Comparison of ENCODE assay signal across 19 cellular contexts in the genomic region with DNA sequence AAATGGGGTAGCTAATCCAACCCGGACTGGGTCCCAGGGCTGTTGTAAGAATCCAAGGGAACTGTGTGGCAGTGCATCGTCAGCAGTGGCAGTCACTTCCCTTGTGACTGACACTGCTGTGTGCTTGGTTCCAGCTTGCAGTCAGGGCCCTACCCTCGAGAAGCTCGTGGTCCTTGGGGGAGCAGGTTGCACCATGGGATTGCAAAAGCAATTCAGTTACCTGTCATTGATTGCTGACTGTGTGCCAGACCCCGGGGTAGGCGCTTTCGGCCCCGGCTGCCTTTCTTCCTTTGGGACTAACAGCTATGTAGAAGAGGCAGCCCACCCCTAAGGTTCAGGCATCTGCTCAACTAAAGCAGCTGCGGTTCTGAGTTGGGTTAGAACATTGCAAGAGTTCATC. TPM values are rescaled to one million over a fixed set of nuclear protein-coding genes. Genes with fewer than 3 reads are reported as not detected.
DNase-seq lines count a peak whose midpoint lies in the region; ATAC-seq and TF ChIP-seq lines count a peak whose summit lies in the region.
"Had no signal": no experiment of that assay in that cellular context is flagged by ENCODE, and none has a peak within 500 bp of the region (broad histone marks: within the 10 kb centered on the region; RNA-seq: fewer than 3 reads in every experiment).

No MANE protein-coding gene starts in this region.

- no peaks in the 10 kb centered on the region for H3F3A ChIP-seq in neural cell (ENCODE audit: insufficient read depth, low read length, poor library complexity, severe bottlenecking)

- no peaks in the 10 kb centered on the region for H3K9me2 ChIP-seq in neural cell (ENCODE audit: insufficient read depth, low read length)

- no peak for DNase-seq in breast epithelium (ENCODE audit: low spot score in 2 of 2)
- DNase-seq in MCF 10A (ENCODE audit: unreplicated experiment) = no peak
- DNase-seq in esophagus squamous epithelium (lab: John Stamatoyannopoulos, UW) = no peak
- DNase-seq in SW 1271 (lab: John Stamatoyannopoulos, UW) = no peak
- DNase-seq: dermis blood vessel endothelial cell; erythroblast; left ventricle myocardium inferior; MM.1S; NCI-H1694; stimulated activated CD4-positive, alpha-beta T cell treated with anti-CD3 and anti-CD28 coated beads, Interleukin-1b, Interleukin-23, amount 100 ng/mL, for 48 hours; stimulated activated naive CD4-positive, alpha-beta T cell treated with Interleukin-2 at 50 U/mL for 16 hours had no signal

- H3K36me3 Mint-ChIP-seq in MCF 10A (ENCODE audit: insufficient read depth, unreplicated experiment) = peaks cover 11% of the 10 kb centered on the region

- H3K4me2 ChIP-seq in neural cell (ENCODE audit: low read length) = no peak overlapping the region

- CTCF ChIA-PET in MCF 10A (lab: Yijun Ruan, JAX) = interaction anchor here (0.6 kb wide), 3 partner anchors 50 to 213 kb away, joined by 3 read pairs; no protein-coding TSS in a partner anchor

- POLR2A ChIA-PET in MCF 10A (lab: Yijun Ruan, JAX) = interaction anchor here (0.6 to 3.4 kb wide), 6 partner anchors 47 to 173 kb away, joined by 3 to 20 read pairs (median 4); a partner anchor contains a TSS

- TF ChIP-seq EP300 in neural cell (conservative IDR thresholded peaks at IDR 0.05; ENCODE audit: poor library complexity, severe bottlenecking) = no peak

- no peaks in the 10 kb centered on the region for H3K27me3 Mint-ChIP-seq in MCF 10A (ENCODE audit: insufficient read depth, unreplicated experiment)

- no peaks in the 10 kb centered on the region for H3K9me3 ChIP-seq in breast epithelium
- no peaks in the 10 kb centered on the region for H3K9me3 ChIP-seq in esophagus squamous epithelium
- H3K9me3 ChIP-seq in neural cell (ENCODE audit: low read length) = no peaks in the 10 kb centered on the region
- H3K9me3 ChIP-seq: BLaER1 treated with 17β-estradiol and CSF1 and Interleukin-3, amounts not matched to agents 10 nM and 100 nM; left ventricle myocardium inferior had no signal

- no peak overlapping the region for H2AFZ ChIP-seq in neural cell (ENCODE audit: low read depth, low read length)

- no peak for TF ChIP-seq CTCF in breast epithelium (IDR thresholded peaks at IDR 0.05)
- no peak for TF ChIP-seq CTCF in MCF 10A (IDR thresholded peaks at IDR 0.05; ENCODE audit: unreplicated experiment)
- TF ChIP-seq CTCF in esophagus squamous epithelium (IDR thresholded peaks at IDR 0.05) = no peak
- no peak for TF ChIP-seq CTCF in neural cell (IDR thresholded peaks at IDR 0.05; ENCODE audit: poor library complexity, severe bottlenecking)

- peaks cover 37% of the 10 kb centered on the region for H3K79me2 ChIP-seq in neural cell (replicated peaks; ENCODE audit: insufficient read depth, low read length)

- H3K4me1 Mint-ChIP-seq in MCF 10A (ENCODE audit: insufficient read depth, unreplicated experiment) = peaks cover 49% of the 10 kb centered on the region

- H3K27ac Mint-ChIP-seq in MCF 10A (ENCODE audit: low read depth, unreplicated experiment) = no peak overlapping the region

- H3K4me3 Mint-ChIP-seq in MCF 10A (ENCODE audit: unreplicated experiment) = no peak overlapping the region

- H3K27me3 ChIP-seq in breast epithelium = no peaks in the 10 kb centered on the region
- peaks cover 0 to 17% (median 0%) of the 10 kb centered on the region in 4 donors for H3K27me3 ChIP-seq in esophagus squamous epithelium
- H3K27me3 ChIP-seq in neural cell (ENCODE audit: insufficient read depth, low read depth, low read length) = no peaks in the 10 kb centered on the region

- 50 to 67% methylated on average over 2 to 3 of the region's 9 CpGs for WGBS in esophagus squamous epithelium, 2 donors

- H3K36me3 ChIP-seq in breast epithelium = no peaks in the 10 kb centered on the region
- peaks cover 0 to 8% (median 0%) of the 10 kb centered on the region in 3 donors for H3K36me3 ChIP-seq in esophagus squamous epithelium
- no peaks in the 10 kb centered on the region for H3K36me3 ChIP-seq in neural cell (ENCODE audit: insufficient read depth, low read length)
- H3K36me3 ChIP-seq: left ventricle myocardium inferior had no signal

- BruUV-seq in MCF 10A (replicated peaks; lab: Mats Ljungman, UMichigan) = no TSS peak

- intact Hi-C loops in breast epithelium (cut with DNase I; ENCODE audit: low total_unique reads) (loop anchor here (1.0 to 10.0 kb wide), 2 partner anchors 45 to 441 kb away; a partner anchor contains a TSS), MCF 10A (cut with micrococcal nuclease) (no loop called here), esophagus squamous epithelium (cut with DNase I) (no loop called here)

- H3K4me3 ChIP-seq in breast epithelium (no peak overlapping the region), esophagus squamous epithelium (peak overlapping the region in 2 of 4 donors; percentile 78 to 94), neural cell (ENCODE audit: low read length) (peak overlapping the region; percentile 92)
- H3K4me3 ChIP-seq: BLaER1 treated with 17β-estradiol and CSF1 and Interleukin-3, amounts not matched to agents 10 nM and 100 nM; left ventricle myocardium inferior had no signal

- no peak for ATAC-seq in HG03571 (IDR thresholded peaks at IDR 0.05; ENCODE audit: unreplicated experiment)
- ATAC-seq in GM19351 (IDR thresholded peaks at IDR 0.05; ENCODE audit: unreplicated experiment) = no peak
- no peak for ATAC-seq in GM18519 (IDR thresholded peaks at IDR 0.05; ENCODE audit: low FRiP score, unreplicated experiment)
- ATAC-seq: activated CD4-positive, CD25-positive, alpha-beta regulatory T cell treated with anti-CD3 and anti-CD28 coated beads, Interleukin-2, amount 50 U/mL, for 24 hours had no signal

- H4K20me1 ChIP-seq in neural cell (ENCODE audit: insufficient read depth) = peaks cover 14% of the 10 kb centered on the region

- no peak for TF ChIP-seq RAD21 in neural cell (conservative IDR thresholded peaks at IDR 0.05)

- no peak overlapping the region for H3K9ac ChIP-seq in neural cell (ENCODE audit: low read length)
- H3K9ac ChIP-seq: BLaER1 treated with 17β-estradiol and CSF1 and Interleukin-3, amounts not matched to agents 10 nM and 100 nM had no signal

- TF ChIP-seq POLR2A in breast epithelium (IDR thresholded peaks at IDR 0.05) (no peak), esophagus squamous epithelium (IDR thresholded peaks at IDR 0.05) (no peak)

- no peaks in the 10 kb centered on the region for H3K9me3 Mint-ChIP-seq in MCF 10A (ENCODE audit: unreplicated experiment)
- H3K9me3 Mint-ChIP-seq: activated T-helper 1 cell treated with anti-CD3 and anti-CD28 coated beads, Interleukin-12 subunit alpha, Interleukin-12 subunit beta, Interleukin-2, Interleukin-4 antibody, amounts not matched to agents 30 ng/mL and 10 ng/mL and 1 ng/mL, durations not matched to agents 14 hours and 24 hours and 36 hours had no signal

- peak overlapping the region; percentile 65 to 75 for H3K27ac ChIP-seq in breast epithelium
- H3K27ac ChIP-seq in esophagus squamous epithelium = peak overlapping the region; percentile 46 to 96 (median 90)
- H3K27ac ChIP-seq in neural cell (ENCODE audit: low read length) = no peak overlapping the region
- H3K27ac ChIP-seq: BLaER1 treated with 17β-estradiol and CSF1 and Interleukin-3, amounts not matched to agents 10 nM and 100 nM; HL-60; left ventricle myocardium inferior had no signal

- H3K4me1 ChIP-seq in breast epithelium (peaks cover 0 to 24% of the 10 kb centered on the region in 2 donors), esophagus squamous epithelium (peaks cover 21 to 90% (median 56%) of the 10 kb centered on the region in 3 donors)

TF ChIP-seq in neural cell, 6 proteins besides CTCF, POLR2A, EP300 and RAD21:
- TF ChIP-seq MXI1 (conservative IDR thresholded peaks at IDR 0.05; ENCODE audit: poor library complexity, severe bottlenecking) = no peak
- TF ChIP-seq SMC3 (conservative IDR thresholded peaks at IDR 0.05; ENCODE audit: poor library complexity) = no peak
- no peak for TF ChIP-seq POLR2AphosphoS5 (IDR thresholded peaks at IDR 0.05)
- TF ChIP-seq TAF1 (IDR thresholded peaks at IDR 0.05; ENCODE audit: low read depth) = no peak
- TF ChIP-seq EZH2 (IDR thresholded peaks at IDR 0.05; ENCODE audit: borderline replicate concordance, insufficient read depth, low read length, poor library complexity, severe bottlenecking) = no peak
- TF ChIP-seq, protein P1, sequence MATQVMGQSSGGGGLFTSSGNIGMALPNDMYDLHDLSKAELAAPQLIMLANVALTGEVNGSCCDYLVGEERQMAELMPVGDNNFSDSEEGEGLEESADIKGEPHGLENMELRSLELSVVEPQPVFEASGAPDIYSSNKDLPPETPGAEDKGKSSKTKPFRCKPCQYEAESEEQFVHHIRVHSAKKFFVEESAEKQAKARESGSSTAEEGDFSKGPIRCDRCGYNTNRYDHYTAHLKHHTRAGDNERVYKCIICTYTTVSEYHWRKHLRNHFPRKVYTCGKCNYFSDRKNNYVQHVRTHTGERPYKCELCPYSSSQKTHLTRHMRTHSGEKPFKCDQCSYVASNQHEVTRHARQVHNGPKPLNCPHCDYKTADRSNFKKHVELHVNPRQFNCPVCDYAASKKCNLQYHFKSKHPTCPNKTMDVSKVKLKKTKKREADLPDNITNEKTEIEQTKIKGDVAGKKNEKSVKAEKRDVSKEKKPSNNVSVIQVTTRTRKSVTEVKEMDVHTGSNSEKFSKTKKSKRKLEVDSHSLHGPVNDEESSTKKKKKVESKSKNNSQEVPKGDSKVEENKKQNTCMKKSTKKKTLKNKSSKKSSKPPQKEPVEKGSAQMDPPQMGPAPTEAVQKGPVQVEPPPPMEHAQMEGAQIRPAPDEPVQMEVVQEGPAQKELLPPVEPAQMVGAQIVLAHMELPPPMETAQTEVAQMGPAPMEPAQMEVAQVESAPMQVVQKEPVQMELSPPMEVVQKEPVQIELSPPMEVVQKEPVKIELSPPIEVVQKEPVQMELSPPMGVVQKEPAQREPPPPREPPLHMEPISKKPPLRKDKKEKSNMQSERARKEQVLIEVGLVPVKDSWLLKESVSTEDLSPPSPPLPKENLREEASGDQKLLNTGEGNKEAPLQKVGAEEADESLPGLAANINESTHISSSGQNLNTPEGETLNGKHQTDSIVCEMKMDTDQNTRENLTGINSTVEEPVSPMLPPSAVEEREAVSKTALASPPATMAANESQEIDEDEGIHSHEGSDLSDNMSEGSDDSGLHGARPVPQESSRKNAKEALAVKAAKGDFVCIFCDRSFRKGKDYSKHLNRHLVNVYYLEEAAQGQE (IDR thresholded peaks at IDR 0.05; ENCODE audit: borderline replicate concordance) = no peak
TF ChIP-seq in neural cell: peak in this region for 0.

RNA-seq across cellular contexts. Expression of a gene that starts 2.9 kb away (rescaled TPM):
- total RNA-seq in breast epithelium (100 to 1,000 TPM; 109 to 149 (median 116) TPM), MCF 10A (2022) (67.2 and 87.1 TPM in 2 replicates), esophagus squamous epithelium (100 to 1,000 TPM; 104 to 243 (median 112) TPM)
- polyA plus RNA-seq in neural cell = 66.6 and 95.1 TPM in 2 replicates
- 144 and 149 TPM in 2 replicates for polyA minus RNA-seq in neural cell
